ENCODE assay signal across 15 cellular contexts in the genomic region with DNA sequence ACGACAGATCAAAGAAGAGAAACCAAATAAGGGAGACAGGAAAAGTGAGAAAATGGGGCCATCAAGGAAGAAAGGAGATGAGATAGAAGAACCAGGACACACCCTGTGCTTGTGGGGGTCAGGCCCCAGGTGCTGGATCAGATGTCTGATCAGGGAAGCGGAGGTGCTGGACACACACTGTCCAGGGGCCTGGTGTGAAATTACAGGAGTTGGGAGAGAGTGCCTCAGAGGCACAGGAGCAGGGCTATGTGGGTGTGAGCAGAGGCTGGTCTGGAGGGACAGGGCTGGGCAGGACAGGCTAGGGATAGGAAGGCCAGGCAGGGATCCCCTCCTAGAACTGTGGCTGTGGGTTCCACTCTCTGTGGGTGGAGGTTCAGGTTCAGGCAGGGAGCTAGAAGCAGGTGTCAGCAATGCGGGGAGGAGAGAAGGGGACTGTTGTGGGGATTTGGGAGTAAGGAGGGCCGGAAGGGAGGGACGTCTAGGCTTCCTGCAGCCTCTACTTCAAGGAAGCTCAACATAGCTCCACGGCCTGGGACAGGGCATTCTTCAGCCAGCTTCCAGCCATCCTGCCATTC. TPM values are rescaled to one million over a fixed set of nuclear protein-coding genes. Genes with fewer than 3 reads are reported as not detected.
DNase-seq lines count a peak whose midpoint lies in the region; ATAC-seq and TF ChIP-seq lines count a peak whose summit lies in the region.
"Had no signal": no experiment of that assay in that cellular context is flagged by ENCODE, and none has a peak within 500 bp of the region (broad histone marks: within the 10 kb centered on the region; RNA-seq: fewer than 3 reads in every experiment).

No MANE protein-coding gene starts in this region.

- H3K4me1 Mint-ChIP-seq in activated CD4-positive, alpha-beta memory T cell treated with anti-CD3 and anti-CD28 coated beads, Interleukin-2, amount 10 ng/mL, durations not matched to agents 7 days and 5 days, result peaks cover 22% of the 10 kb centered on the region

- ATAC-seq in mucosa of descending colon, result no peak

- no peak overlapping the region for H3K4me3 ChIP-seq in mucosa of descending colon
- H3K4me3 ChIP-seq: thyroid gland had no signal

- POLR2A ChIA-PET in activated CD4-positive, alpha-beta memory T cell treated with anti-CD3 and anti-CD28 coated beads, Interleukin-2, amount 10 ng/mL, durations not matched to agents 7 days and 5 days (lab: Charles Lee), result interaction anchor here (1.0 to 5.2 kb wide), 11 partner anchors 15 to 248 kb away, joined by 3 to 54 read pairs (median 12); partner anchors contain the start of genes AMIGO1, ATXN7L2, CYB561D1 and PSMA5

- no peak overlapping the region for H3K4me3 Mint-ChIP-seq in activated CD4-positive, alpha-beta memory T cell treated with anti-CD3 and anti-CD28 coated beads, Interleukin-2, amount 10 ng/mL, durations not matched to agents 7 days and 5 days

- H3K27me3 ChIP-seq in layer of hippocampus (ENCODE audit: control insufficient read depth, insufficient read depth, low read length), result no peaks in the 10 kb centered on the region
- H3K27me3 ChIP-seq: thyroid gland had no signal

- no peaks in the 10 kb centered on the region for H3K36me3 Mint-ChIP-seq in activated CD4-positive, alpha-beta memory T cell treated with anti-CD3 and anti-CD28 coated beads, Interleukin-2, amount 10 ng/mL, durations not matched to agents 7 days and 5 days (ENCODE audit: low read depth)

- H3K36me3 ChIP-seq in mucosa of descending colon (ENCODE audit: low read depth), result no peaks in the 10 kb centered on the region
- H3K36me3 ChIP-seq: thyroid gland had no signal

- CTCF ChIA-PET in activated CD4-positive, alpha-beta memory T cell treated with anti-CD3 and anti-CD28 coated beads, Interleukin-2, amount 10 ng/mL, durations not matched to agents 7 days and 5 days (lab: Charles Lee), result interaction anchor here (0.6 to 17.9 kb wide), 30 partner anchors 9 to 503 kb away, joined by 3 to 779 read pairs (median 8); partner anchors contain the start of genes AHCYL1, AMIGO1, ATXN7L2 and CYB561D1

- H3K27ac ChIP-seq in layer of hippocampus (ENCODE audit: low read depth, low read length), result peak overlapping the region; percentile 27
- H3K27ac ChIP-seq: epithelial cell of prostate, thyroid gland had no signal

- no peak for TF ChIP-seq CTCF in mucosa of descending colon (IDR thresholded peaks at IDR 0.05)

- peak overlapping the region; percentile 10 for H3K27ac Mint-ChIP-seq in activated CD4-positive, alpha-beta memory T cell treated with anti-CD3 and anti-CD28 coated beads, Interleukin-2, amount 10 ng/mL, durations not matched to agents 7 days and 5 days
- H3K27ac Mint-ChIP-seq: HFFc6 had no signal

- no peaks in the 10 kb centered on the region for H3K4me1 ChIP-seq in mucosa of descending colon (ENCODE audit: low read depth)

- peaks cover 5% of the 10 kb centered on the region for H3K27me3 Mint-ChIP-seq in activated CD4-positive, alpha-beta memory T cell treated with anti-CD3 and anti-CD28 coated beads, Interleukin-2, amount 10 ng/mL, durations not matched to agents 7 days and 5 days

- DNase-seq in activated CD8-positive, alpha-beta memory T cell treated with anti-CD3 and anti-CD28 coated beads for 24 hours, result peak; percentile 53
- no peak for DNase-seq in activated CD8-positive, alpha-beta memory T cell treated with anti-CD3 and anti-CD28 coated beads, Interleukin-2, amount 50 U/mL, for 48 hours
- no peak for DNase-seq in activated CD4-positive, alpha-beta memory T cell treated with anti-CD3 and anti-CD28 coated beads, Interleukin-2, amount 10 ng/mL, durations not matched to agents 7 days and 5 days
- DNase-seq in stimulated activated CD8-positive, alpha-beta memory T cell treated with anti-CD3 and anti-CD28 coated beads, Interleukin-4, amount 100 ng/mL, for 48 hours, result peak; percentile 23
- DNase-seq in pons (ENCODE audit: low spot score) (no peak), hippocampal formation (lab: John Stamatoyannopoulos, UW) (no peak), mucosa of descending colon (no peak)
- DNase-seq: activated CD4-positive, CD25-positive, alpha-beta regulatory T cell; HFFc6; NCI-H2107; NK-92 treated with Interleukin-12 subunit alpha and Interleukin-12 subunit beta, amount 100 ng/mL, for 24 hours had no signal

- intact Hi-C loops in mucosa of descending colon (cut with DNase I, micrococcal nuclease), result loop anchor here in 1 of 2 donors (5.0 kb wide), 1 partner anchor 39 kb away; the partner anchor contains the start of gene CYB561D1

- no peaks in the 10 kb centered on the region for H3K9me3 ChIP-seq in mucosa of descending colon
- H3K9me3 ChIP-seq: thyroid gland had no signal

- H3K9me3 Mint-ChIP-seq in activated CD4-positive, alpha-beta memory T cell treated with anti-CD3 and anti-CD28 coated beads, Interleukin-2, amount 10 ng/mL, durations not matched to agents 7 days and 5 days, result no peaks in the 10 kb centered on the region
- H3K9me3 Mint-ChIP-seq: HFFc6 had no signal

RNA-seq across cellular contexts. Expression of gene GPR61, which starts 8.4 kb away (rescaled TPM):
- under 1 TPM in 1 of 2 experiments, not detected in 1; 0.53 TPM for total RNA-seq in activated CD4-positive, alpha-beta memory T cell treated with anti-CD3 and anti-CD28 coated beads, Interleukin-2, amount 10 ng/mL, durations not matched to agents 7 days and 5 days
- total RNA-seq in mucosa of descending colon, result under 1 TPM in 1 of 3 donors, not detected in 2; 0.25 TPM
- total RNA-seq: liver had no signal

RNA-seq across cellular contexts. Expression of gene GNAI3, which starts 17.1 kb away (rescaled TPM):
- total RNA-seq in activated CD4-positive, alpha-beta memory T cell treated with anti-CD3 and anti-CD28 coated beads, Interleukin-2, amount 10 ng/mL, durations not matched to agents 7 days and 5 days, result 1 to 10 TPM; 9.4 to 9.6 TPM
- 1 to 10 TPM; 6.5 to 8.3 (median 7.6) TPM for total RNA-seq in mucosa of descending colon

RNA-seq across cellular contexts. Expression of gene AMIGO1, which starts 21.8 kb away (rescaled TPM):
- 1 to 10 TPM; 1.2 to 1.3 TPM for total RNA-seq in activated CD4-positive, alpha-beta memory T cell treated with anti-CD3 and anti-CD28 coated beads, Interleukin-2, amount 10 ng/mL, durations not matched to agents 7 days and 5 days
- 1 to 10 TPM; 2.2 to 9.9 (median 3.9) TPM for total RNA-seq in mucosa of descending colon

RNA-seq across cellular contexts. Expression of gene CYB561D1, which starts 37.4 kb away (rescaled TPM):
- total RNA-seq in activated CD4-positive, alpha-beta memory T cell treated with anti-CD3 and anti-CD28 coated beads, Interleukin-2, amount 10 ng/mL, durations not matched to agents 7 days and 5 days, result 10 to 100 TPM; 19.5 to 21.4 TPM
- 10 to 100 TPM; 16.0 to 18.7 (median 18.1) TPM for total RNA-seq in mucosa of descending colon

RNA-seq across cellular contexts. Expression of gene ATXN7L2, which starts 47.6 kb away (rescaled TPM):
- total RNA-seq in activated CD4-positive, alpha-beta memory T cell treated with anti-CD3 and anti-CD28 coated beads, Interleukin-2, amount 10 ng/mL, durations not matched to agents 7 days and 5 days, result 1 to 10 TPM; 7.0 to 7.6 TPM
- 1 to 10 TPM; 2.5 to 4.4 (median 3.5) TPM for total RNA-seq in mucosa of descending colon

Comparison
In these comparisons a context has a peak if more than half of its experiments do, and no peak if none do; other contexts are left out.
1. DNase-seq: peak in activated CD8-positive, alpha-beta memory T cell treated with anti-CD3 and anti-CD28 coated beads for 24 hours (single experiment) and stimulated activated CD8-positive, alpha-beta memory T cell treated with anti-CD3 and anti-CD28 coated beads, Interleukin-4, amount 100 ng/mL, for 48 hours (single experiment); none in activated CD8-positive, alpha-beta memory T cell treated with anti-CD3 and anti-CD28 coated beads, Interleukin-2, amount 50 U/mL, for 48 hours (single experiment), activated CD4-positive, alpha-beta memory T cell treated with anti-CD3 and anti-CD28 coated beads, Interleukin-2, amount 10 ng/mL, durations not matched to agents 7 days and 5 days (single experiment), pons (single experiment), hippocampal formation (0 of 2) and mucosa of descending colon (0 of 3).